13 cellular contexts compared by ENCODE assay signal in the genomic region with DNA sequence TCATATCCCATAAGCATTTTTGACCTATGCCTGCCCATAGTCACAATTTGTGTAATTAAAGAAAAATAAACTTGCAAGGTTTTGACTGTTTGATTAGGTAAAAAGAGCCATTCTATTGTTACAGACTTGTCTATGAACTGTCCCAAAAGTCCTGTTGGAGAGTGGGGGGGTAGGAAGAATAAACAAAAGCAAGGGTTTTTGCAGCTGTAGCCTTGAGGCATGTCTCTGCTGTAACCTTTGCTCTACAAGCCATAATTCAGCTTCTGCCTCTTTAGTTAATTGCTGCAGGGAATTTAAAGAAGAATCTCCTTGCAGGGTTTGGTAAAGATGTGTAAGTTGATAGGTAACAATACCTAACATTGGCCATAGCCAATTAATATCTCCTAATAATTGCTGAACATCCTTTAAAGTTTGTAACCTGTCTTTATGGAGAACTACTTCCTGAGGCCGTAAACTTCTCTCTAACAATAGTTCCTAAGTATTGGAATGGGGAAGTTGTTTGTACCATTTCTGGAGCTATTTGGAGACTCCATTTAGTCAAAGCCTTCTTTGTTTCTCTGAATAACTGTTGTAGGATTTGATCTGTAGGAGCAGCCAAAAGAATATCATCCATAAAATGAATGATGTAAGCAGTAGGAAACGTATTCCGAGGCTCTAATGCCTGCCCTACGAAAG. TPM values are rescaled to one million over a fixed set of nuclear protein-coding genes. Genes with fewer than 3 reads are reported as not detected.
DNase-seq lines count a peak whose midpoint lies in the region; ATAC-seq and TF ChIP-seq lines count a peak whose summit lies in the region.
"Had no signal": no experiment of that assay in that cellular context is flagged by ENCODE, and none has a peak within 500 bp of the region (broad histone marks: within the 10 kb centered on the region; RNA-seq: fewer than 3 reads in every experiment).

No MANE protein-coding gene starts in this region.

- H3K27me3 ChIP-seq in hepatocyte: no peaks in the 10 kb centered on the region

- in situ Hi-C loops in SK-MEL-5 (cut with HindIII; ENCODE audit: low pct_unique_long_range_greater_than_20kb, low sequenced_read_pairs): no loop called here

- H3K79me2 ChIP-seq in hepatocyte: no peaks in the 10 kb centered on the region

- H2AFZ ChIP-seq in hepatocyte: peak overlapping the region; percentile 6

- no peak for ATAC-seq in GM19023 (IDR thresholded peaks at IDR 0.05; ENCODE audit: unreplicated experiment)
- no peak for ATAC-seq in HG03025 (IDR thresholded peaks at IDR 0.05; ENCODE audit: low FRiP score, unreplicated experiment)
- ATAC-seq in HG02973 (IDR thresholded peaks at IDR 0.05; ENCODE audit: unreplicated experiment): no peak

- H3K27ac Mint-ChIP-seq in HFFc6: peak overlapping the region; percentile 87

- H3K4me1 ChIP-seq in hepatocyte (ENCODE audit: insufficient read depth): peaks cover 14% of the 10 kb centered on the region

- peaks cover 3% of the 10 kb centered on the region; the same call in 1 of the 2 replicates for H3K27me3 Mint-ChIP-seq in HFFc6 (ENCODE audit: insufficient read depth)

- 0 out of 2 replicates have a peak overlapping the region, but pooled peaks have one; percentile 8 for H3K4me3 Mint-ChIP-seq in HFFc6

- H3K4me1 Mint-ChIP-seq in HFFc6 (ENCODE audit: low read depth): peaks cover 29% of the 10 kb centered on the region

- DNase-seq in HFFc6 (peak; percentile 7), SK-MEL-5 (ENCODE audit: low read depth, low spot score) (peak; percentile 93), hepatocyte (ENCODE audit: low spot score) (no peak), substantia nigra (lab: John Stamatoyannopoulos, UW) (no peak)
- DNase-seq: activated CD8-positive, alpha-beta memory T cell treated with anti-CD3 and anti-CD28 coated beads, Interleukin-2, amount 50 U/mL, for 48 hours; activated naive CD4-positive, alpha-beta T cell; SIG-M5; stimulated activated CD8-positive, alpha-beta memory T cell treated with anti-CD3 and anti-CD28 coated beads, Interleukin-4, amount 100 ng/mL, for 48 hours had no signal

- peak overlapping the region; percentile 77 for H3K27ac ChIP-seq in hepatocyte
- peak overlapping the region; percentile 20 for H3K27ac ChIP-seq in substantia nigra (ENCODE audit: low read depth, low read length, poor library complexity, severe bottlenecking)
- H3K27ac ChIP-seq: neutrophil, thoracic aorta had no signal

- peaks cover 13% of the 10 kb centered on the region for H3K36me3 Mint-ChIP-seq in HFFc6 (ENCODE audit: low read depth)

- WGBS in hepatocyte (ENCODE audit: low lambda C conversion rate, missing lambda C conversion rate): 41% methylated on average over 4 of the region's 4 CpGs

- H4K20me1 ChIP-seq in hepatocyte (ENCODE audit: insufficient read depth, poor library complexity, severe bottlenecking): no peaks in the 10 kb centered on the region

- H3K9me3 Mint-ChIP-seq in HFFc6: peaks cover 23% of the 10 kb centered on the region

- no peaks in the 10 kb centered on the region for H3K36me3 ChIP-seq in hepatocyte (replicated peaks; ENCODE audit: insufficient read depth, low read depth)
- H3K36me3 ChIP-seq: neutrophil, thoracic aorta had no signal

- no peaks in the 10 kb centered on the region for H3K9me3 ChIP-seq in hepatocyte (ENCODE audit: low read depth)

- H3K4me2 ChIP-seq in hepatocyte: peak overlapping the region; percentile 29

- H3K9me2 ChIP-seq in hepatocyte (replicated peaks; ENCODE audit: insufficient read depth): no peaks in the 10 kb centered on the region

- no peak overlapping the region for H3K4me3 ChIP-seq in hepatocyte
- H3K4me3 ChIP-seq: thoracic aorta had no signal

- TF ChIP-seq CTCF in HFFc6 (IDR thresholded peaks at IDR 0.05) (no peak), hepatocyte (IDR thresholded peaks at IDR 0.05; ENCODE audit: poor library complexity) (no peak)

RNA-seq across cellular contexts. Expression of a gene that starts 7.9 kb away (rescaled TPM):
- 100 to 1,000 TPM in 2 of 6 experiments, 10 to 100 TPM in 4; 87.0 to 103 (median 98.9) TPM for total RNA-seq in HFFc6 (2021; fragmentation: NEBNext Ultra II Directional; extraction: Animal tissue kit (Norgen Biotek cat#: 25700))
- 50.5 and 56.7 TPM in 2 replicates for total RNA-seq in SK-MEL-5 (2014; rRNA removed; shearing (Covaris generic))
- 123 and 131 TPM in 2 replicates for polyA plus RNA-seq in SK-MEL-5 (2015; cell fraction: cytosol; rRNA removed)
- 31.2 and 36.8 TPM in 2 replicates for polyA plus RNA-seq in SK-MEL-5 (2015; cell fraction: nucleus; rRNA removed)
- total RNA-seq in hepatocyte: 63.0 and 69.5 TPM in 2 replicates
- polyA plus RNA-seq in hepatocyte: 150 and 187 TPM in 2 replicates

RNA-seq across cellular contexts. Expression of a gene that starts 9.0 kb away (rescaled TPM):
- 10 to 100 TPM in 5 of 6 experiments, 1 to 10 TPM in 1; 7.5 to 13.9 (median 11.7) TPM for total RNA-seq in HFFc6 (2021; fragmentation: NEBNext Ultra II Directional; extraction: Animal tissue kit (Norgen Biotek cat#: 25700))
- 14.8 and 15.3 TPM in 2 replicates for total RNA-seq in SK-MEL-5 (2014; rRNA removed; shearing (Covaris generic))
- polyA plus RNA-seq in SK-MEL-5 (2015; cell fraction: cytosol; rRNA removed): 17.0 and 21.2 TPM in 2 replicates
- 12.8 and 16.0 TPM in 2 replicates for polyA plus RNA-seq in SK-MEL-5 (2015; cell fraction: nucleus; rRNA removed)
- 4.9 and 6.5 TPM in 2 replicates for total RNA-seq in hepatocyte
- 3.5 and 7.6 TPM in 2 replicates for polyA plus RNA-seq in hepatocyte

Comparison
In these comparisons a context has a peak if more than half of its experiments do, and no peak if none do; other contexts are left out.
1. DNase-seq: peak in HFFc6 (single experiment) and SK-MEL-5 (single experiment); none in hepatocyte (single experiment) and substantia nigra (0 of 49).